In the genomic region with DNA sequence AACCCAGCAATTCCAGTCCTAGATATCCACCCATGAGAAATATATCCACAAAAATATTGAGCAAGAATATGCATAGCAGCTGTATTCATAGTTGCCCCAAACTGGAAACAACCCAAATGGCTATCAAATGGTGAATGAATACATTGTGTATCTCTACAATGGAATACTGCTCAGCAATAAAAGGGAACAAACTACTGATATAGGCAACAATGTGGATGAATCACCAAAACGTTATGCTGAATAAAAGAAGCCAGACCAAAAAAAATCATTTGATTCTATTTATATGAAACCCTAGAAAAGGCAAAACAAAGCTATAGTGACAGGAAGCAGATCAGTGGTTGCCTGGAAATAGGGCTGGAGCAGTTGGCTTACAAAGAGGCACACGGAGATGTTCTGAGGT, we compare ENCODE assay signal across 24 cellular contexts. TPM values are rescaled to one million over a fixed set of nuclear protein-coding genes. Genes with fewer than 3 reads are reported as not detected.
DNase-seq lines count a peak whose midpoint lies in the region; TF ChIP-seq lines count a peak whose summit lies in the region.
"Had no signal": no experiment of that assay in that cellular context is flagged by ENCODE, and none has a peak within 500 bp of the region (broad histone marks: within the 10 kb centered on the region; RNA-seq: fewer than 3 reads in every experiment).

No MANE protein-coding gene starts in this region.

- TF ChIP-seq CTCF in brain microvascular endothelial cell (IDR thresholded peaks at IDR 0.05; ENCODE audit: low read depth, low read length, missing control alignments) = no peak

- no peaks in the 10 kb centered on the region for H3K36me3 ChIP-seq in brain microvascular endothelial cell (replicated peaks)
- H3K36me3 ChIP-seq: adrenal gland, left lung, thoracic aorta had no signal

- in situ Hi-C loops in brain microvascular endothelial cell (cut with HindIII; ENCODE audit: low pct_ligation_motif_present, low sequenced_read_pairs) = no loop called here

- H3K27me3 ChIP-seq in brain microvascular endothelial cell (replicated peaks) = no peaks in the 10 kb centered on the region
- H3K27me3 ChIP-seq: adrenal gland, left lung had no signal

- intact Hi-C loops in cardiac septum (cut with DNase I) = no loop called here

- H3K4me3 ChIP-seq in brain microvascular endothelial cell (ENCODE audit: low read depth, low read length) = no peak overlapping the region
- H3K4me3 ChIP-seq: adrenal gland, left lung, thoracic aorta had no signal

- no peak overlapping the region for H3K27ac ChIP-seq in brain microvascular endothelial cell
- H3K27ac ChIP-seq: adrenal gland, left lung, parathyroid adenoma, thoracic aorta had no signal

- DNase-seq in M059J (ENCODE audit: low read depth) (peak; percentile 16), brain microvascular endothelial cell (peak; percentile 21), inferior parietal cortex (ENCODE audit: extremely low spot score) (peak; percentile 13), superior temporal gyrus (ENCODE audit: extremely low spot score) (peak; percentile 61), NCI-H1417 treated with DMSO at 0.1 percent for 48 hours (lab: John Stamatoyannopoulos, UW) (no peak), cardiac septum (ENCODE audit: low spot score) (no peak)
- no peak for DNase-seq in activated CD8-positive, alpha-beta memory T cell treated with anti-CD3 and anti-CD28 coated beads for 24 hours
- DNase-seq: activated CD4-positive, alpha-beta T cell treated with anti-CD3 and anti-CD28 coated beads for 1 hour; activated CD8-positive, alpha-beta T cell treated with anti-CD3 and anti-CD28 coated beads, Interleukin-2, amount 10 ng/mL, durations not matched to agents 7 days and 5 days; activated gamma-delta T cell treated with Interleukin-2 at 50 U/mL for 16 hours; activated T-cell treated with anti-CD3 and anti-CD28 coated beads, Interleukin-2, amount 50 U/mL, for 1 hour; adrenal gland; CD4-positive, alpha-beta T cell; KBM-7; left lung; midbrain; MV-4-11; NCI-H2029 treated with DMSO at 0.1 percent for 48 hours; NCI-H345; NCI-H774; stimulated activated CD4-positive, alpha-beta T cell treated with anti-CD3 and anti-CD28 coated beads, Interleukin-1b, Interleukin-23, amount 100 ng/mL, for 48 hours; stimulated activated naive B cell treated with anti-CD40 and anti-IgM and Interleukin-4, amounts not matched to agents 10 μg/mL and 1 μg/mL and 100 μg/mL, for 72 hours had no signal

RNA-seq across cellular contexts. Expression of a gene that starts 15.6 kb away (rescaled TPM):
- 13.3 and 14.7 TPM in 2 replicates for total RNA-seq in M059J (2014; rRNA removed; shearing (Covaris generic))
- 4.0 TPM for total RNA-seq in cardiac septum

Comparison
In these comparisons a context has a peak if more than half of its experiments do, and no peak if none do; other contexts are left out.
1. DNase-seq: peak in M059J (single experiment), brain microvascular endothelial cell (single experiment), inferior parietal cortex (single experiment) and superior temporal gyrus (single experiment); none in NCI-H1417 treated with DMSO at 0.1 percent for 48 hours (single experiment), activated CD8-positive, alpha-beta memory T cell treated with anti-CD3 and anti-CD28 coated beads for 24 hours (single experiment) and cardiac septum (single experiment).